ENCODE assay signal across 12 cellular contexts in the genomic region with DNA sequence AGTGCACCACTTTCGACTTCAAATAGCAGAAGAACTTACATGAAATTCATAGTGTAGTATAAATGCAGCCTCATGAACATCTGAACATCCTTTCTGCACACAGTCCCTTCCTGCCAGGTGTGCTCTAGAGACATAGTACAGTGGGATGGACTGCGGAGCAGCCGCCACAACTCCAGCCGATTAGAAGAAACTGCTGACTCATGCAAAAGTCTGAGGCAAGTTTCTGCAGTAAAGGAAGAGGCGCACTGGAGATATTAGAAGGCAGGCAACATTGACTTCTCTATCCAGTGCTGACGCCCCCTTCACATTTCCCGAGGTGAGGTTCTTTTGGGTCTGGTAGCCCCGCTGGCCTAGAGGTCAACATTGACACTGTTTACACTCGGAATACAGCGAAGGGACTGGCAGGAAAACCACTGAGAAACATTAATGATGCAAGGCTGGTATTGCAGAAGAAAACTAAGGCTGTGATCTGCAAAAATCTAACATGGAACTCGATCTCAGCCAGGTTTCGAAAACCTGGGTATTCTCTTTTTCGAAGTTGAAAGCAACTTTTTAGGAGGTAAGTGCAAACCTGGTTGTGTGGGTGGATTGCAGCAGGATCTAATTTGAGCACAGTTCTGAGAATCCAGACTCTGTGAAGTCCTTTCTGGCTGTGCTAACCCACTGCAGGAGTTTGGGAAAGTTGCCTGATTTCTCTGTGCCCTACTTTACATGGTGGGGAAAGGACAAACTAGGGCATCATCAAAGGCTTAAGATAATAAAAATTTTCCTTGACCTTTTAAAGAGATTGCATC.
DNase-seq lines count a peak whose midpoint lies in the region; ATAC-seq, FAIRE-seq and TF ChIP-seq lines count a peak whose summit lies in the region.
"Had no signal": no experiment of that assay in that cellular context is flagged by ENCODE, and none has a peak within 500 bp of the region (broad histone marks: within the 10 kb centered on the region; RNA-seq: fewer than 3 reads in every experiment).

No MANE protein-coding gene starts in this region.

- H3K36me3 ChIP-seq in mesendoderm (ENCODE audit: control insufficient read depth, insufficient read depth, low read length) (no peaks in the 10 kb centered on the region), esophagus squamous epithelium (no peaks in the 10 kb centered on the region)

- no peaks in the 10 kb centered on the region for H3K79me2 ChIP-seq in mesendoderm (ENCODE audit: control insufficient read depth, insufficient read depth, low read length)

- POLR2A ChIA-PET in CD4-positive, alpha-beta T cell (lab: Charles Lee): no interaction called here

- no peak overlapping the region for H2BK5ac ChIP-seq in mesendoderm (ENCODE audit: low read length)

- no peak overlapping the region for H4K5ac ChIP-seq in mesendoderm (ENCODE audit: low read length)

- no peak for TF ChIP-seq POLR2A in esophagus squamous epithelium (IDR thresholded peaks at IDR 0.05)

- no peak overlapping the region for H3K27ac ChIP-seq in CD4-positive, alpha-beta T cell (ENCODE audit: low read depth, low read length)
- no peak overlapping the region for H3K27ac ChIP-seq in mesendoderm (ENCODE audit: low read depth, low read length)
- H3K27ac ChIP-seq in esophagus squamous epithelium: no peak overlapping the region

- H2BK15ac ChIP-seq in mesendoderm (replicated peaks; ENCODE audit: low read depth): no peak overlapping the region

- intact Hi-C loops in CD4-positive, alpha-beta T cell (cut with DNase I, micrococcal nuclease): loop anchor here in 1 of 2 experiments (2.0 to 10.0 kb wide), 3 partner anchors 43 to 291 kb away; no protein-coding TSS in a partner anchor
- intact Hi-C loops in activated T-helper 1 cell treated with anti-CD3 and anti-CD28 coated beads, Interleukin-12 subunit alpha, Interleukin-12 subunit beta, Interleukin-2, Interleukin-4 antibody, amounts not matched to agents 30 ng/mL and 10 ng/mL and 1 ng/mL, durations not matched to agents 14 hours and 24 hours and 36 hours (cut with micrococcal nuclease): loop anchor here (1.0 to 5.0 kb wide), 4 partner anchors 35 to 296 kb away; a partner anchor contains a TSS
- intact Hi-C loops in esophagus squamous epithelium (cut with DNase I): no loop called here

- H2BK120ac ChIP-seq in mesendoderm (ENCODE audit: low read depth, low read length): no peak overlapping the region

- no CpG with 5 or more reads among the region's 13 CpGs for WGBS in mesendoderm (ENCODE audit: extremely low coverage, insufficient coverage, low lambda C conversion rate)
- WGBS in esophagus squamous epithelium, 2 donors: 55 to 63% methylated on average over 12 of the region's 13 CpGs

- no peak overlapping the region for H3K4me2 ChIP-seq in mesendoderm (ENCODE audit: low read length)

- no peak overlapping the region for H3K9ac ChIP-seq in mesendoderm (ENCODE audit: low read length)

- no peaks in the 10 kb centered on the region for H3K36me3 Mint-ChIP-seq in CD4-positive, alpha-beta T cell (ENCODE audit: low read depth)
- peaks cover 6% of the 10 kb centered on the region for H3K36me3 Mint-ChIP-seq in activated T-helper 1 cell treated with anti-CD3 and anti-CD28 coated beads, Interleukin-12 subunit alpha, Interleukin-12 subunit beta, Interleukin-2, Interleukin-4 antibody, amounts not matched to agents 30 ng/mL and 10 ng/mL and 1 ng/mL, durations not matched to agents 14 hours and 24 hours and 36 hours (ENCODE audit: low read depth)
- H3K36me3 Mint-ChIP-seq: IgD-negative memory B cell had no signal

- no peak overlapping the region for H3K4ac ChIP-seq in mesendoderm (ENCODE audit: low read depth, low read length)

- no peaks in the 10 kb centered on the region for H3K79me1 ChIP-seq in mesendoderm (ENCODE audit: low read length)

- peak overlapping the region; percentile 76 for H3K4me3 Mint-ChIP-seq in CD4-positive, alpha-beta T cell
- peak overlapping the region; percentile 73 for H3K4me3 Mint-ChIP-seq in activated T-helper 1 cell treated with anti-CD3 and anti-CD28 coated beads, Interleukin-12 subunit alpha, Interleukin-12 subunit beta, Interleukin-2, Interleukin-4 antibody, amounts not matched to agents 30 ng/mL and 10 ng/mL and 1 ng/mL, durations not matched to agents 14 hours and 24 hours and 36 hours
- H3K4me3 Mint-ChIP-seq: IgD-negative memory B cell had no signal

- H3K18ac ChIP-seq in mesendoderm (ENCODE audit: low read length): peak overlapping the region; percentile 45

- no peak overlapping the region for H2AK5ac ChIP-seq in mesendoderm (ENCODE audit: low read length)

- CTCF ChIA-PET in CD4-positive, alpha-beta T cell (lab: Charles Lee): no interaction called here

- no peaks in the 10 kb centered on the region for H3K9me3 ChIP-seq in CD4-positive, alpha-beta T cell (ENCODE audit: control insufficient read depth, low read length)
- no peaks in the 10 kb centered on the region for H3K9me3 ChIP-seq in esophagus squamous epithelium

- peak; percentile 35 for FAIRE-seq in GM19239 (lab: Jason Lieb, UNC)
- FAIRE-seq: colon had no signal

- no peaks in the 10 kb centered on the region for H3K27me3 Mint-ChIP-seq in CD4-positive, alpha-beta T cell
- peaks cover 4% of the 10 kb centered on the region for H3K27me3 Mint-ChIP-seq in activated T-helper 1 cell treated with anti-CD3 and anti-CD28 coated beads, Interleukin-12 subunit alpha, Interleukin-12 subunit beta, Interleukin-2, Interleukin-4 antibody, amounts not matched to agents 30 ng/mL and 10 ng/mL and 1 ng/mL, durations not matched to agents 14 hours and 24 hours and 36 hours (ENCODE audit: insufficient read depth)

- no peaks in the 10 kb centered on the region for H3K9me3 Mint-ChIP-seq in CD4-positive, alpha-beta T cell
- H3K9me3 Mint-ChIP-seq in activated T-helper 1 cell treated with anti-CD3 and anti-CD28 coated beads, Interleukin-12 subunit alpha, Interleukin-12 subunit beta, Interleukin-2, Interleukin-4 antibody, amounts not matched to agents 30 ng/mL and 10 ng/mL and 1 ng/mL, durations not matched to agents 14 hours and 24 hours and 36 hours: no peaks in the 10 kb centered on the region
- H3K9me3 Mint-ChIP-seq: IgD-negative memory B cell had no signal

- no peaks in the 10 kb centered on the region for H3K27me3 ChIP-seq in CD4-positive, alpha-beta T cell (ENCODE audit: control insufficient read depth, insufficient read depth, low read length)
- H3K27me3 ChIP-seq in mesendoderm (ENCODE audit: insufficient read depth, low read length, poor library complexity) (no peaks in the 10 kb centered on the region), esophagus squamous epithelium (no peaks in the 10 kb centered on the region)

- H3K4me1 ChIP-seq in mesendoderm (ENCODE audit: control insufficient read depth, low read depth, low read length) (no peaks in the 10 kb centered on the region), esophagus squamous epithelium (no peaks in the 10 kb centered on the region)

- peak; percentile 52 for ATAC-seq in CD4-positive, alpha-beta T cell (ENCODE audit: poor library complexity)
- no peak for ATAC-seq in GM19397 (IDR thresholded peaks at IDR 0.05; ENCODE audit: unreplicated experiment)
- ATAC-seq: PC-3 had no signal

- no peak overlapping the region for H3K4me3 ChIP-seq in mesendoderm (ENCODE audit: low read length)
- no peak overlapping the region for H3K4me3 ChIP-seq in esophagus squamous epithelium

- no peak overlapping the region for H3K27ac Mint-ChIP-seq in CD4-positive, alpha-beta T cell
- H3K27ac Mint-ChIP-seq in activated T-helper 1 cell treated with anti-CD3 and anti-CD28 coated beads, Interleukin-12 subunit alpha, Interleukin-12 subunit beta, Interleukin-2, Interleukin-4 antibody, amounts not matched to agents 30 ng/mL and 10 ng/mL and 1 ng/mL, durations not matched to agents 14 hours and 24 hours and 36 hours: peak overlapping the region; percentile 79
- H3K27ac Mint-ChIP-seq: IgD-negative memory B cell had no signal

- peaks cover 20% of the 10 kb centered on the region for H3K4me1 Mint-ChIP-seq in CD4-positive, alpha-beta T cell (ENCODE audit: low read depth)
- peaks cover 40% of the 10 kb centered on the region for H3K4me1 Mint-ChIP-seq in activated T-helper 1 cell treated with anti-CD3 and anti-CD28 coated beads, Interleukin-12 subunit alpha, Interleukin-12 subunit beta, Interleukin-2, Interleukin-4 antibody, amounts not matched to agents 30 ng/mL and 10 ng/mL and 1 ng/mL, durations not matched to agents 14 hours and 24 hours and 36 hours (ENCODE audit: low read depth)

- H4K8ac ChIP-seq in mesendoderm (ENCODE audit: low read depth, low read length): no peak overlapping the region

- peak overlapping the region; percentile 30 for H3K56ac ChIP-seq in mesendoderm (ENCODE audit: low read length)

- H3K23ac ChIP-seq in mesendoderm (ENCODE audit: low read length): no peak overlapping the region

- peak in 1 of 10 experiments; percentile 4 for DNase-seq in CD4-positive, alpha-beta T cell
- no peak for DNase-seq in GM19239 (ENCODE audit: insufficient read length, low spot score)
- no peak for DNase-seq in activated T-helper 1 cell treated with anti-CD3 and anti-CD28 coated beads, Interleukin-12 subunit alpha, Interleukin-12 subunit beta, Interleukin-2, Interleukin-4 antibody, amounts not matched to agents 30 ng/mL and 10 ng/mL and 1 ng/mL, durations not matched to agents 14 hours and 24 hours and 36 hours (ENCODE audit: low spot score)
- DNase-seq in mesendoderm: no peak
- no peak for DNase-seq in Kasumi-1 (lab: John Stamatoyannopoulos, UW)
- DNase-seq in DMS79 treated with DMSO at 0.1 percent for 48 hours (lab: John Stamatoyannopoulos, UW): no peak
- no peak for DNase-seq in esophagus squamous epithelium (lab: John Stamatoyannopoulos, UW)
- DNase-seq: NCI-H2081 treated with DMSO at 0.1 percent for 48 hours, PC-3 had no signal

- TF ChIP-seq CTCF in CD4-positive, alpha-beta T cell (IDR thresholded peaks at IDR 0.05): no peak
- no peak for TF ChIP-seq CTCF in esophagus squamous epithelium (IDR thresholded peaks at IDR 0.05)
